ENCODE assay signal across 26 cellular contexts in genomic region chr7:13110107-13110506, GRCh38.
"Had no signal": no experiment of that assay in that cellular context is flagged by ENCODE, and none has a peak within 500 bp of the region (broad histone marks: within the 10 kb centered on the region; RNA-seq: fewer than 3 reads in every experiment).

No MANE protein-coding gene starts in this region.

- H3K9ac ChIP-seq: neural progenitor cell had no signal

- H3K36me3 ChIP-seq: neural progenitor cell, neutrophil, pancreas, right lobe of liver, sigmoid colon, stomach, thoracic aorta, thyroid gland, tibial nerve, upper lobe of left lung, vagina had no signal

- FAIRE-seq: pancreas, small intestine, urothelium cell line had no signal

- H3K9me3 ChIP-seq: neutrophil, pancreas, psoas muscle, right lobe of liver, sigmoid colon, thoracic aorta, thyroid gland, upper lobe of left lung, vagina had no signal

- DNase-seq: naive B cell; natural killer cell; nucleus accumbens; pancreas; psoas muscle; right cardiac atrium; right lobe of liver; sigmoid colon; small intestine; stimulated activated CD4-positive, alpha-beta T cell treated with anti-CD3 and anti-CD28 coated beads, Interleukin-15, amount 100 ng/mL, for 24 hours; stimulated activated CD4-positive, alpha-beta T cell treated with anti-CD3 and anti-CD28 coated beads, Interleukin-2, amount 100 ng/mL, for 24 hours; stimulated activated CD4-positive, alpha-beta T cell treated with anti-CD3 and anti-CD28 coated beads, Interleukin-2, amount 100 ng/mL, for 48 hours; stimulated activated CD4-positive, alpha-beta T cell treated with anti-CD3 and anti-CD28 coated beads, Interleukin-4, amount 100 ng/mL, for 24 hours; stimulated activated naive B cell treated with anti-CD40 and anti-IgM and Interleukin-4, amounts not matched to agents 10 μg/mL and 1 μg/mL and 100 μg/mL, for 72 hours; stimulated activated naive CD4-positive, alpha-beta T cell treated with Interleukin-2 at 50 U/mL for 16 hours; stomach; thyroid gland; trophoblast cell had no signal

- H3K27ac ChIP-seq: neural progenitor cell, neutrophil, pancreas, psoas muscle, right lobe of liver, sigmoid colon, thoracic aorta, thyroid gland, tibial nerve, upper lobe of left lung, vagina had no signal

- ATAC-seq: natural killer cell; pancreas; psoas muscle; stimulated activated effector memory CD8-positive, alpha-beta T cell treated with anti-CD3 and anti-CD28 coated beads, Interleukin-12 subunit alpha, Interleukin-12 subunit beta, amount 100 ng/mL, for 72 hours; stimulated activated naive B cell treated with anti-CD40 and anti-IgM and Interleukin-4, amounts not matched to agents 10 μg/mL and 1 μg/mL and 100 μg/mL, for 72 hours had no signal

- H3K4me1 ChIP-seq: pancreas, psoas muscle, sigmoid colon, thyroid gland, upper lobe of left lung had no signal

- H3K27me3 ChIP-seq: neural progenitor cell, neutrophil, pancreas, right lobe of liver, sigmoid colon, stomach, thyroid gland, tibial nerve, upper lobe of left lung, vagina had no signal

- H3K4me3 ChIP-seq: neural progenitor cell, pancreas, psoas muscle, right lobe of liver, sigmoid colon, stomach, thoracic aorta, thyroid gland, tibial nerve, upper lobe of left lung, vagina had no signal

- H3K4me2 ChIP-seq: neural progenitor cell had no signal
